26 cellular contexts compared by ENCODE assay signal in the genomic region with DNA sequence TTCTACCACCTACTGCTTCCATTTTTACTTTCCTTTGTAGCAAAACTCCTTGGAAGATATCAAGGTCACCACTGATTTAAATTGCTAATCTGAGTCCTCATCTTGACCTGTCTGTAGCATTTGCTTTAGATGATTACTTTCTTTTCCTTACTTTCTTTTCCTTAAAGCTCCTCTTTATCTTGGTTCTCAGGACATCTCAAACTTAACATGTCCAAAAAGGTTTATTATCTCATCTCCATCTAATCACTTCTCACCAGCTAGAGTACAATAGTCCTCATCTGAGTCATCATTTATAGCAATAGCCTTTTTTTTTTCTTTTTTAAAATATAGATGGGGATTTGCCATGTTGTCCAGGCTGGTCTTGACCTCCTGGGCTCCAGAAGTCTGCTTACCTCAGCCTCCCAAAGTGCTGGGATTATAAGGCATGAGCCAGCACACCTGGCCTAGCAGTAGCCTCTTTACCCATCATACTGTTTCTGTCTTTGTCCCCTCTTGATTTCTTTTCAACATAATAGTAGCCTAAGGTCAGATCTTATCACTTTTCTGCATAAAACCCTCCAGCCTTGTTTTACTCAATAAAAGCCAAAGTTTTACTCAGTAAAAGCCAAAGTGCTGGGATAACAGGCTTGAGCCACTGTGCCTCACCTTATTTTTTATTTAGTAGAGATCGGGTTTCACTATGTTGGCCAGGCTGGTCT. TPM values are rescaled to one million over a fixed set of nuclear protein-coding genes. Genes with fewer than 3 reads are reported as not detected.
DNase-seq lines count a peak whose midpoint lies in the region; ATAC-seq and TF ChIP-seq lines count a peak whose summit lies in the region.
"Had no signal": no experiment of that assay in that cellular context is flagged by ENCODE, and none has a peak within 500 bp of the region (broad histone marks: within the 10 kb centered on the region; RNA-seq: fewer than 3 reads in every experiment).

No MANE protein-coding gene starts in this region.

- H4K20me1 ChIP-seq in IMR-90 (ENCODE audit: insufficient read depth, low read length), result no peaks in the 10 kb centered on the region

- H3K9me3 ChIP-seq in IMR-90 (ENCODE audit: control insufficient read depth, insufficient read depth, low read length) (no peaks in the 10 kb centered on the region), ascending aorta (no peaks in the 10 kb centered on the region)
- H3K9me3 ChIP-seq: HAP-1, heart left ventricle, lower lobe of right lung, ovary, Peyer's patch, thyroid gland had no signal

- ATAC-seq in IMR-90 (ENCODE audit: low read depth), result no peak
- ATAC-seq: activated naive CD8-positive, alpha-beta T cell treated with anti-CD3 and anti-CD28 coated beads, Interleukin-2, amount 50 U/mL, for 24 hours; heart left ventricle; lower lobe of right lung; stimulated activated naive CD8-positive, alpha-beta T cell treated with anti-CD3 and anti-CD28 coated beads, Interleukin-15, amount 100 ng/mL, for 72 hours; T-cell had no signal

- H3K4me2 ChIP-seq in IMR-90 (ENCODE audit: low read depth, low read length), result no peak overlapping the region

- no peak overlapping the region for H4K91ac ChIP-seq in IMR-90 (ENCODE audit: insufficient read depth, low read depth, low read length)

- no peak overlapping the region for H3K27ac ChIP-seq in IMR-90 (ENCODE audit: insufficient read depth, low read length)
- peak overlapping the region; percentile 16 to 21 for H3K27ac ChIP-seq in ascending aorta
- H3K27ac ChIP-seq: dorsolateral prefrontal cortex, epithelial cell of prostate, heart left ventricle, lower lobe of right lung, ovary, Peyer's patch, thyroid gland had no signal

- TF ChIP-seq RAD21 in IMR-90 (IDR thresholded peaks at IDR 0.05; ENCODE audit: low read length), result no peak

- no peak overlapping the region for H2BK20ac ChIP-seq in IMR-90 (ENCODE audit: low read depth, low read length)

- POLR2A ChIA-PET in IMR-90 (lab: Charles Lee; ENCODE audit: unreplicated experiment), result no interaction called here

- H2BK15ac ChIP-seq in IMR-90 (ENCODE audit: low read depth, low read length), result no peak overlapping the region

- H3K36me3 ChIP-seq in IMR-90 (ENCODE audit: control insufficient read depth, insufficient read depth, low read length) (peaks cover 12% of the 10 kb centered on the region), ascending aorta (peaks cover 3 to 16% of the 10 kb centered on the region in 2 donors)
- H3K36me3 ChIP-seq: ovary had no signal

- in situ Hi-C loops in IMR-90 (cut with MboI; ENCODE audit: low sequenced_read_pairs), result no loop called here

- no CpG with 5 or more reads among the region's 1 CpG for WGBS in IMR-90 (ENCODE audit: extremely low coverage in 2 of 2, insufficient read length in 1 of 2), 2 experiments

- no peak overlapping the region for H3K4ac ChIP-seq in IMR-90 (ENCODE audit: low read depth, low read length)

- H3K14ac ChIP-seq in IMR-90 (replicated peaks; ENCODE audit: low read depth, low read length), result no peak overlapping the region

- no peak for TF ChIP-seq POLR2A in IMR-90 (IDR thresholded peaks at IDR 0.05; ENCODE audit: low read depth, low read length)

- H3K9me1 ChIP-seq in IMR-90 (ENCODE audit: insufficient read depth, low read length), result no peaks in the 10 kb centered on the region

- no peak overlapping the region for H2AFZ ChIP-seq in IMR-90 (replicated peaks; ENCODE audit: low read length, poor library complexity)

- intact Hi-C loops in IMR-90 (cut with micrococcal nuclease), result loop anchor here (10.0 kb wide), 1 partner anchor 354 kb away; a partner anchor contains a TSS
- intact Hi-C loops in ascending aorta (cut with DNase I), result no loop called here

- H2AK9ac ChIP-seq in IMR-90 (replicated peaks; ENCODE audit: low read depth, low read length, poor library complexity), result no peak overlapping the region

- CTCF ChIA-PET in IMR-90 (lab: Yijun Ruan, JAX), result interaction anchor here (0.7 kb wide), 1 partner anchor 29 kb away, joined by 4 read pairs; no protein-coding TSS in a partner anchor

- H3K4me1 ChIP-seq in IMR-90 (ENCODE audit: control insufficient read depth, insufficient read depth, low read length) (0 out of 2 replicates have a peak, but pooled peaks cover 1% of the 10 kb centered on the region), ascending aorta (peaks cover 0 to 21% of the 10 kb centered on the region in 2 donors)
- H3K4me1 ChIP-seq: Peyer's patch had no signal

- H3K56ac ChIP-seq in IMR-90 (ENCODE audit: extremely low read depth, insufficient read depth, low read length), result no peak overlapping the region

- peaks cover 2 to 5% of the 10 kb centered on the region in 2 experiments for H3K79me1 ChIP-seq in IMR-90 (ENCODE audit: low read depth in 1 of 2, low read length in 2 of 2)

- peak; percentile 16 for DNase-seq in ELF-1 (ENCODE audit: low read depth, low spot score)
- DNase-seq in IMR-90, result no peak
- no peak for DNase-seq in ascending aorta (ENCODE audit: low spot score in 2 of 2)
- peak; percentile 29 for DNase-seq in iris pigment epithelial cell (ENCODE audit: low read depth)
- DNase-seq in NAMALWA (ENCODE audit: low spot score), result no peak
- DNase-seq in NOMO-1 treated with DMSO at 0.1 percent for 48 hours (lab: John Stamatoyannopoulos, UW; ENCODE audit: unreplicated experiment), result no peak
- DNase-seq in NCI-H2029 treated with DMSO at 0.1 percent for 48 hours (lab: John Stamatoyannopoulos, UW), result no peak
- no peak for DNase-seq in NCI-H146 (lab: John Stamatoyannopoulos, UW)
- DNase-seq: activated CD4-positive, alpha-beta T cell treated with anti-CD3 and anti-CD28 coated beads for 48 hours; activated naive CD8-positive, alpha-beta T cell treated with anti-CD3 and anti-CD28 coated beads, Interleukin-2, amount 50 U/mL, for 24 hours; activated T-cell treated with anti-CD3 and anti-CD28 coated beads, Interleukin-2, amount 50 U/mL, for 1 hour; dorsolateral prefrontal cortex; GDM1; heart left ventricle; lower lobe of right lung; NCI-H1694 treated with DMSO at 0.1 percent for 48 hours; NCI-H2171 treated with DMSO at 0.1 percent for 48 hours; NCI-H524; ovary; Peyer's patch; SIG-M5; stimulated activated naive CD8-positive, alpha-beta T cell treated with anti-CD3 and anti-CD28 coated beads, Interleukin-15, amount 100 ng/mL, for 72 hours; T-cell; thyroid gland had no signal

- no peak overlapping the region for H4K8ac ChIP-seq in IMR-90 (ENCODE audit: low read depth in 2 of 2, low read length in 2 of 2)

- BruUV-seq in IMR-90 (replicated peaks; lab: Mats Ljungman, UMichigan), result no TSS peak

- H3K18ac ChIP-seq in IMR-90 (ENCODE audit: low read depth, low read length), result no peak overlapping the region

- dilution Hi-C loops in IMR-90 (cut with HindIII; ENCODE audit: low sequenced_read_pairs, unreplicated experiment), result no loop called here

- no peak overlapping the region for H3K4me3 ChIP-seq in IMR-90 (ENCODE audit: insufficient read depth, low read depth, low read length)
- no peak overlapping the region for H3K4me3 ChIP-seq in ascending aorta
- H3K4me3 ChIP-seq: dorsolateral prefrontal cortex, HAP-1, heart left ventricle, lower lobe of right lung, ovary, Peyer's patch, thyroid gland had no signal

- no peak overlapping the region for H3K9ac ChIP-seq in IMR-90 (ENCODE audit: low read depth, low read length)

- no peaks in the 10 kb centered on the region for H3K27me3 ChIP-seq in IMR-90 (ENCODE audit: control insufficient read depth, insufficient read depth, low read length)
- no peaks in the 10 kb centered on the region for H3K27me3 ChIP-seq in ascending aorta
- H3K27me3 ChIP-seq: dorsolateral prefrontal cortex, heart left ventricle, ovary, Peyer's patch, thyroid gland had no signal

- peak overlapping the region; percentile 48; the same call in 1 of the 2 replicates for H4K5ac ChIP-seq in IMR-90 (ENCODE audit: low read depth, low read length)

- H3K23ac ChIP-seq in IMR-90 (ENCODE audit: low read depth, low read length), result no peak overlapping the region

- H2BK120ac ChIP-seq in IMR-90 (ENCODE audit: low read depth, low read length), result no peak overlapping the region

- TF ChIP-seq CTCF in IMR-90 (conservative IDR thresholded peaks at IDR 0.05; ENCODE audit: low read depth, low read length), result no peak
- no peak for TF ChIP-seq CTCF in ascending aorta (IDR thresholded peaks at IDR 0.05)

- H2AK5ac ChIP-seq in IMR-90 (ENCODE audit: low read depth, low read length), result no peak overlapping the region

- H2BK5ac ChIP-seq in IMR-90 (ENCODE audit: low read depth, low read length, poor library complexity, severe bottlenecking), result no peak overlapping the region

TF ChIP-seq in IMR-90, 13 proteins besides CTCF, POLR2A, EP300 and RAD21:
- no peak for TF ChIP-seq RCOR1 (IDR thresholded peaks at IDR 0.05; ENCODE audit: insufficient replicate concordance, low read length)
- TF ChIP-seq, protein P1, sequence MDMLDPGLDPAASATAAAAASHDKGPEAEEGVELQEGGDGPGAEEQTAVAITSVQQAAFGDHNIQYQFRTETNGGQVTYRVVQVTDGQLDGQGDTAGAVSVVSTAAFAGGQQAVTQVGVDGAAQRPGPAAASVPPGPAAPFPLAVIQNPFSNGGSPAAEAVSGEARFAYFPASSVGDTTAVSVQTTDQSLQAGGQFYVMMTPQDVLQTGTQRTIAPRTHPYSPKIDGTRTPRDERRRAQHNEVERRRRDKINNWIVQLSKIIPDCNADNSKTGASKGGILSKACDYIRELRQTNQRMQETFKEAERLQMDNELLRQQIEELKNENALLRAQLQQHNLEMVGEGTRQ (IDR thresholded peaks at IDR 0.05; ENCODE audit: low read depth, low read length), result no peak

RNA-seq across cellular contexts. Expression of a gene that starts 32.9 kb away (rescaled TPM):
- total RNA-seq in IMR-90 (2012; rRNA removed) (0.28 and 0.90 TPM in 2 replicates), ascending aorta (5.7 TPM)
- polyA plus RNA-seq in IMR-90 (2012; rRNA removed), result not detected in 2 replicates
- polyA plus RNA-seq in IMR-90 (2012; cell fraction: cytosol; rRNA removed), result 0.11 TPM in 1 of 2 replicates, not detected in the other
- 0.22 and 0.58 TPM in 2 replicates for polyA plus RNA-seq in IMR-90 (2012; cell fraction: nucleus; rRNA removed; ENCODE audit: low replicate concordance)

RNA-seq across cellular contexts. Expression of a gene that starts 59.7 kb away (rescaled TPM):
- 39.7 and 53.9 TPM in 2 replicates for total RNA-seq in IMR-90 (2012; rRNA removed)
- polyA plus RNA-seq in IMR-90 (2012; rRNA removed), result 17.2 and 20.0 TPM in 2 replicates
- polyA plus RNA-seq in IMR-90 (2012; cell fraction: cytosol; rRNA removed), result 5.0 and 6.2 TPM in 2 replicates
- 6.5 and 27.2 TPM in 2 replicates for polyA plus RNA-seq in IMR-90 (2012; cell fraction: nucleus; rRNA removed; ENCODE audit: low replicate concordance)
- 36.5 TPM for total RNA-seq in ascending aorta

Comparison
In these comparisons a context has a peak if more than half of its experiments do, and no peak if none do; other contexts are left out.
1. DNase-seq: peak in ELF-1 (single experiment) and iris pigment epithelial cell (single experiment); none in IMR-90 (single experiment), ascending aorta (0 of 2), NAMALWA (single experiment), NOMO-1 treated with DMSO at 0.1 percent for 48 hours (single experiment), NCI-H2029 treated with DMSO at 0.1 percent for 48 hours (single experiment) and NCI-H146 (single experiment).